ENCODE assay signal across 1 cellular context in genomic region chr11:95544095-95544795, GRCh38.
TF ChIP-seq lines count a peak whose summit lies in the region.

No MANE protein-coding gene starts in this region.

TF ChIP-seq in K562, 482 proteins besides CTCF, POLR2A, EP300 and RAD21 (continued from another document):
- TF ChIP-seq JUNB (CRISPR knock-in tag; conservative IDR thresholded peaks at IDR 0.05) (0 out of 2 replicates have a peak, but pooled peaks have one; percentile 39), NFYB (IDR thresholded peaks at IDR 0.05; ENCODE audit: extremely low read depth, insufficient read length) (no peak), PBX2 (CRISPR knock-in tag; IDR thresholded peaks at IDR 0.05; ENCODE audit: low read depth) (no peak), PBX2 (tag; conservative IDR thresholded peaks at IDR 0.05; ENCODE audit: low read depth) (peak; percentile 30), POLR2G (IDR thresholded peaks at IDR 0.05; ENCODE audit: low read depth, low read length) (no peak), MAFF (IDR thresholded peaks at IDR 0.05; ENCODE audit: low read length) (peak; percentile 45), SOX6 (IDR thresholded peaks at IDR 0.05) (peak; percentile 26; the same call in 1 of the 2 replicates), SMAD2 (IDR thresholded peaks at IDR 0.05; ENCODE audit: low read depth, low read length) (no peak), HIVEP1 (CRISPR knock-in tag; IDR thresholded peaks at IDR 0.05) (no peak), JUND (IDR thresholded peaks at IDR 0.05; ENCODE audit: borderline replicate concordance, low read depth, low read length) (peak; percentile 87; the same call in 1 of the 2 replicates), JUND (tag; IDR thresholded peaks at IDR 0.05; ENCODE audit: borderline replicate concordance, low read depth, low read length) (peak; percentile 90), U2AF2 (optimal IDR thresholded peaks at IDR 0.05; ENCODE audit: low read depth, low read length) (no peak), ZBTB1 (CRISPR knock-in tag; IDR thresholded peaks at IDR 0.05; ENCODE audit: borderline replicate concordance, low read depth) (no peak), HDAC2 (IDR thresholded peaks at IDR 0.05) (no peak), JUN (IDR thresholded peaks at IDR 0.05; ENCODE audit: borderline replicate concordance, low read depth, low read length) (peak; percentile 86), JUN (CRISPR knock-in tag; IDR thresholded peaks at IDR 0.05; ENCODE audit: borderline replicate concordance) (no peak), HES1 (IDR thresholded peaks at IDR 0.05; ENCODE audit: low read depth) (no peak), ZNF785 (CRISPR knock-in tag; IDR thresholded peaks at IDR 0.05) (no peak), PHB2 (IDR thresholded peaks at IDR 0.05; ENCODE audit: low read depth) (no peak), ARID1B (IDR thresholded peaks at IDR 0.05) (peak; percentile 51; the same call in 1 of the 2 replicates)
